In genomic region chr20:47489448-47489872, GRCh38 we compare ENCODE assay signal across 12 cellular contexts. TPM values are rescaled to one million over a fixed set of nuclear protein-coding genes. Genes with fewer than 3 reads are reported as not detected.
A peak's percentile ranks its signal among the peaks of the same experiment; 100 is the strongest.
DNase-seq lines count a peak whose midpoint lies in the region; ATAC-seq and TF ChIP-seq lines count a peak whose summit lies in the region.
"Had no signal": no experiment of that assay in that cellular context is flagged by ENCODE, and none has a peak within 500 bp of the region (broad histone marks: within the 10 kb centered on the region; RNA-seq: fewer than 3 reads in every experiment).

No MANE protein-coding gene starts in this region.

- H3K9me3 Mint-ChIP-seq in T-helper 2 cell treated with Interferon-gamma antibody and Interleukin-4, amounts not matched to agents 5 μg/mL and 100 μg/mL, for 36 hours, result no peaks in the 10 kb centered on the region

- WGBS in tibial nerve, 2 donors, result 83 to 85% methylated on average over 8 of the region's 8 CpGs

- DNase-seq in activated CD4-positive, CD25-positive, alpha-beta regulatory T cell treated with anti-CD3 and anti-CD28 coated beads, Interleukin-2, amount 50 U/mL, for 16 hours (ENCODE audit: low read depth, low spot score), result peak; percentile 31
- no peak for DNase-seq in activated CD4-positive, CD25-positive, alpha-beta regulatory T cell treated with anti-CD3 and anti-CD28 coated beads, Interleukin-2, amount 50 U/mL, for 72 hours
- DNase-seq in T-helper 2 cell treated with Interferon-gamma antibody and Interleukin-4, amounts not matched to agents 5 μg/mL and 100 μg/mL, for 36 hours (ENCODE audit: low spot score), result no peak
- peak; percentile 58 for DNase-seq in central memory CD4-positive, alpha-beta T cell
- DNase-seq in stimulated activated naive CD8-positive, alpha-beta T cell treated with anti-CD3 and anti-CD28 coated beads, Interleukin-15, Interleukin-2, amounts not matched to agents 100 U/mL and 50 U/mL, for 24 hours, result peak; percentile 37
- DNase-seq in PC-3 (no peak), tibial nerve (ENCODE audit: low spot score in 2 of 2) (no peak)
- DNase-seq: H7, NCI-H510A had no signal

- no peak overlapping the region for H3K9ac ChIP-seq in PC-3 (ENCODE audit: low read length)

- H3K4me3 ChIP-seq in PC-3 (ENCODE audit: low read length), result no peak overlapping the region
- H3K4me3 ChIP-seq in tibial nerve, result no peak overlapping the region
- H3K4me3 ChIP-seq: lung had no signal

- BruUV-seq in PC-3 (replicated peaks; lab: Mats Ljungman, UMichigan), result no TSS peak

- H3K36me3 ChIP-seq in PC-3 (ENCODE audit: low read depth, low read length), result no peaks in the 10 kb centered on the region
- no peaks in the 10 kb centered on the region for H3K36me3 ChIP-seq in tibial nerve

- no peak overlapping the region for H3K4me2 ChIP-seq in PC-3 (ENCODE audit: low read length)

- H3F3A ChIP-seq in PC-3 (ENCODE audit: low read length, unreplicated experiment), result no peaks in the 10 kb centered on the region

- H3K27me3 ChIP-seq in PC-3 (ENCODE audit: low read length) (no peaks in the 10 kb centered on the region), tibial nerve (no peaks in the 10 kb centered on the region)

- H3K27me3 Mint-ChIP-seq in T-helper 2 cell treated with Interferon-gamma antibody and Interleukin-4, amounts not matched to agents 5 μg/mL and 100 μg/mL, for 36 hours (ENCODE audit: low read depth), result no peaks in the 10 kb centered on the region

- H2AFZ ChIP-seq in PC-3 (ENCODE audit: low read length), result no peak overlapping the region

- H3K9me3 ChIP-seq in PC-3 (ENCODE audit: low read length) (no peaks in the 10 kb centered on the region), tibial nerve (no peaks in the 10 kb centered on the region)

- intact Hi-C loops in PC-3 (cut with micrococcal nuclease), result no loop called here

- CTCF ChIA-PET in PC-3 (lab: Charles Lee), result interaction anchor here (0.6 kb wide), 1 partner anchor 76 kb away, joined by 3 read pairs; no protein-coding TSS in a partner anchor

- no peaks in the 10 kb centered on the region for H3K9me2 ChIP-seq in PC-3 (replicated peaks; ENCODE audit: low read length)

- H3K79me2 ChIP-seq in PC-3 (ENCODE audit: low read length), result no peaks in the 10 kb centered on the region

- H3K36me3 Mint-ChIP-seq in T-helper 2 cell treated with Interferon-gamma antibody and Interleukin-4, amounts not matched to agents 5 μg/mL and 100 μg/mL, for 36 hours (ENCODE audit: low read depth), result peaks cover 6% of the 10 kb centered on the region

- no peak for ATAC-seq in stimulated activated naive CD8-positive, alpha-beta T cell treated with anti-CD3 and anti-CD28 coated beads, Interleukin-15, Interleukin-2, amounts not matched to agents 100 U/mL and 50 U/mL, for 24 hours
- ATAC-seq in PC-3, result no peak
- ATAC-seq in GM21723 (IDR thresholded peaks at IDR 0.05; ENCODE audit: unreplicated experiment), result no peak

- peak overlapping the region; percentile 97 for H3K27ac Mint-ChIP-seq in T-helper 2 cell treated with Interferon-gamma antibody and Interleukin-4, amounts not matched to agents 5 μg/mL and 100 μg/mL, for 36 hours

- H3K4me1 ChIP-seq in PC-3 (ENCODE audit: insufficient read depth, low read length) (peaks cover 23% of the 10 kb centered on the region), tibial nerve (peaks cover 0 to 28% (median 10%) of the 10 kb centered on the region in 4 donors)

- no peaks in the 10 kb centered on the region for H4K20me1 ChIP-seq in PC-3 (ENCODE audit: low read length)

- peak in 1 of 2 donors; percentile 40 for TF ChIP-seq EP300 in tibial nerve (IDR thresholded peaks at IDR 0.05)

- POLR2A ChIA-PET in PC-3 (lab: Charles Lee; ENCODE audit: unreplicated experiment), result no interaction called here

- no peak overlapping the region for H3K27ac ChIP-seq in PC-3 (ENCODE audit: low read length)
- H3K27ac ChIP-seq in tibial nerve, result peak overlapping the region in 1 of 4 donors; percentile 26
- H3K27ac ChIP-seq: epithelial cell of prostate had no signal

- no peak for TF ChIP-seq POLR2A in tibial nerve (IDR thresholded peaks at IDR 0.05)

- no peak for TF ChIP-seq CTCF in PC-3 (conservative IDR thresholded peaks at IDR 0.05; ENCODE audit: low read depth, low read length)
- TF ChIP-seq CTCF in tibial nerve (IDR thresholded peaks at IDR 0.05), result no peak

- peak overlapping the region; percentile 63 for H3K4me3 Mint-ChIP-seq in T-helper 2 cell treated with Interferon-gamma antibody and Interleukin-4, amounts not matched to agents 5 μg/mL and 100 μg/mL, for 36 hours

- peaks cover 67% of the 10 kb centered on the region for H3K4me1 Mint-ChIP-seq in T-helper 2 cell treated with Interferon-gamma antibody and Interleukin-4, amounts not matched to agents 5 μg/mL and 100 μg/mL, for 36 hours (ENCODE audit: low read depth)

RNA-seq across cellular contexts. Expression of gene NCOA3, which starts 12.2 kb away (rescaled TPM):
- total RNA-seq in PC-3 (2014; rRNA removed), result 27.8 and 31.1 TPM in 2 replicates
- 10 to 100 TPM; 38.0 to 48.9 (median 40.7) TPM for total RNA-seq in tibial nerve

Comparison
In these comparisons a context has a peak if more than half of its experiments do, and no peak if none do; other contexts are left out.
1. DNase-seq: peak in activated CD4-positive, CD25-positive, alpha-beta regulatory T cell treated with anti-CD3 and anti-CD28 coated beads, Interleukin-2, amount 50 U/mL, for 16 hours (single experiment), central memory CD4-positive, alpha-beta T cell (single experiment) and stimulated activated naive CD8-positive, alpha-beta T cell treated with anti-CD3 and anti-CD28 coated beads, Interleukin-15, Interleukin-2, amounts not matched to agents 100 U/mL and 50 U/mL, for 24 hours (single experiment); none in activated CD4-positive, CD25-positive, alpha-beta regulatory T cell treated with anti-CD3 and anti-CD28 coated beads, Interleukin-2, amount 50 U/mL, for 72 hours (single experiment), T-helper 2 cell treated with Interferon-gamma antibody and Interleukin-4, amounts not matched to agents 5 μg/mL and 100 μg/mL, for 36 hours (single experiment), PC-3 (single experiment) and tibial nerve (0 of 2).